ENCODE assay signal across 14 cellular contexts in genomic region chr12:121949643-121950397, GRCh38. TPM values are rescaled to one million over a fixed set of nuclear protein-coding genes. Genes with fewer than 3 reads are reported as not detected.
DNase-seq lines count a peak whose midpoint lies in the region; ATAC-seq and TF ChIP-seq lines count a peak whose summit lies in the region.
"Had no signal": no experiment of that assay in that cellular context is flagged by ENCODE, and none has a peak within 500 bp of the region (broad histone marks: within the 10 kb centered on the region; RNA-seq: fewer than 3 reads in every experiment).

No MANE protein-coding gene starts in this region.

- peaks cover 26% of the 10 kb centered on the region for H3K36me3 Mint-ChIP-seq in HFFc6 (ENCODE audit: low read depth)
- H3K36me3 Mint-ChIP-seq in effector memory CD8-positive, alpha-beta T cell (ENCODE audit: insufficient read depth) = no peaks in the 10 kb centered on the region
- H3K36me3 Mint-ChIP-seq: memory B cell had no signal

- no peak for TF ChIP-seq CTCF in HFFc6 (IDR thresholded peaks at IDR 0.05)
- no peak for TF ChIP-seq CTCF in SK-N-SH (IDR thresholded peaks at IDR 0.05)

- H3K4me1 Mint-ChIP-seq in HFFc6 (ENCODE audit: low read depth) = peaks cover 10% of the 10 kb centered on the region
- H3K4me1 Mint-ChIP-seq in effector memory CD8-positive, alpha-beta T cell (ENCODE audit: low read depth in 2 of 2) = no peaks in the 10 kb centered on the region
- H3K4me1 Mint-ChIP-seq: memory B cell had no signal

- no peaks in the 10 kb centered on the region for H3K4me1 ChIP-seq in SK-N-SH (ENCODE audit: control insufficient read depth in 1 of 2, insufficient read depth in 2 of 2, low read depth in 1 of 2, low read length in 1 of 2)

- TF ChIP-seq EP300 in SK-N-SH (IDR thresholded peaks at IDR 0.05; ENCODE audit: borderline replicate concordance in 1 of 2, low read depth in 1 of 2, low read length in 1 of 2) = no peak; a peak in 1 of 4 replicates

- H3K27ac Mint-ChIP-seq in HFFc6 = peak overlapping the region; percentile 82
- no peak overlapping the region for H3K27ac Mint-ChIP-seq in effector memory CD8-positive, alpha-beta T cell
- H3K27ac Mint-ChIP-seq: memory B cell had no signal

- peak overlapping the region in 1 of 2 experiments; percentile 65; a peak in 2 of 4 replicates for H3K27ac ChIP-seq in SK-N-SH (ENCODE audit: low read depth in 2 of 2, low read length in 1 of 2)

- no peak overlapping the region for H3K4me2 ChIP-seq in SK-N-SH

- DNase-seq in HFFc6 (peak; percentile 62), SK-N-SH (no peak), fibroblast of gingiva (ENCODE audit: low read depth) (peak; percentile 71), skeletal muscle cell (ENCODE audit: low read depth) (peak; percentile 78), DMS 273 treated with DMSO at 0.1 percent for 48 hours (lab: John Stamatoyannopoulos, UW) (no peak)
- DNase-seq in effector memory CD8-positive, alpha-beta T cell = no peak
- DNase-seq: activated CD4-positive, alpha-beta T cell treated with anti-CD3 and anti-CD28 coated beads for 48 hours; activated naive CD4-positive, alpha-beta T cell; cortex of kidney; NCI-H510A; substantia nigra had no signal

- 44% methylated on average over 4 of the region's 4 CpGs for WGBS in SK-N-SH (ENCODE audit: low lambda C conversion rate)

- peak overlapping the region; percentile 4; the same call in 1 of the 2 replicates for H3K9ac ChIP-seq in SK-N-SH

- H3K27me3 ChIP-seq in SK-N-SH (ENCODE audit: insufficient read depth) = no peaks in the 10 kb centered on the region

- H4K20me1 ChIP-seq in SK-N-SH (ENCODE audit: insufficient read depth) = no peaks in the 10 kb centered on the region

- H3K27me3 Mint-ChIP-seq in HFFc6 (ENCODE audit: insufficient read depth) = no peaks in the 10 kb centered on the region
- H3K27me3 Mint-ChIP-seq in effector memory CD8-positive, alpha-beta T cell = no peaks in the 10 kb centered on the region

- no peaks in the 10 kb centered on the region; the same call in 1 of the 2 replicates for H3K79me2 ChIP-seq in SK-N-SH (ENCODE audit: insufficient read depth)

- no peak for ATAC-seq in GM19035 (IDR thresholded peaks at IDR 0.05; ENCODE audit: unreplicated experiment)
- no peak for ATAC-seq in GM18519 (IDR thresholded peaks at IDR 0.05; ENCODE audit: low FRiP score, unreplicated experiment)
- ATAC-seq in effector memory CD8-positive, alpha-beta T cell (replicated peaks) = no peak

- POLR2A ChIA-PET in SK-N-SH (lab: Yijun Ruan, JAX) = no interaction called here

- no peak overlapping the region for H3K4me3 ChIP-seq in SK-N-SH (ENCODE audit: low read depth in 2 of 2, low read length in 1 of 2)
- no peak overlapping the region for H3K4me3 ChIP-seq in skeletal muscle cell (ENCODE audit: low read depth, low read length)

- no peak for TF ChIP-seq RAD21 in SK-N-SH (IDR thresholded peaks at IDR 0.05; ENCODE audit: low read length)

- CTCF ChIA-PET in SK-N-SH (lab: Yijun Ruan, JAX) = interaction anchor here (0.6 to 2.3 kb wide), 3 partner anchors 15 to 156 kb away, joined by 3 to 5 read pairs (median 3); partner anchors contain the start of gene RHOF

- H2AFZ ChIP-seq in SK-N-SH (ENCODE audit: low read depth) = no peak overlapping the region

- H3K9me2 ChIP-seq in SK-N-SH = no peaks in the 10 kb centered on the region

- peaks cover 29% of the 10 kb centered on the region for H3F3A ChIP-seq in SK-N-SH (replicated peaks; ENCODE audit: insufficient read depth)

- H3K9me3 ChIP-seq in SK-N-SH = 0 out of 2 replicates have a peak, but pooled peaks cover 6% of the 10 kb centered on the region

- H3K4me3 Mint-ChIP-seq in HFFc6 = peak overlapping the region; percentile 53; the same call in 1 of the 2 replicates
- no peak overlapping the region for H3K4me3 Mint-ChIP-seq in effector memory CD8-positive, alpha-beta T cell
- H3K4me3 Mint-ChIP-seq: memory B cell had no signal

- H3K36me3 ChIP-seq in SK-N-SH (replicated peaks in 1 of 2; ENCODE audit: control insufficient read depth in 1 of 2, insufficient read depth in 2 of 2, low read length in 1 of 2) = peaks cover 0 to 34% of the 10 kb centered on the region in 2 experiments

- H3K9me3 Mint-ChIP-seq in HFFc6 = no peaks in the 10 kb centered on the region
- no peaks in the 10 kb centered on the region for H3K9me3 Mint-ChIP-seq in effector memory CD8-positive, alpha-beta T cell
- H3K9me3 Mint-ChIP-seq: memory B cell had no signal

TF ChIP-seq in SK-N-SH, 30 proteins besides CTCF, POLR2A, EP300 and RAD21:
- TF ChIP-seq FOXJ3 (CRISPR knock-in tag; IDR thresholded peaks at IDR 0.05) (no peak), MAX (IDR thresholded peaks at IDR 0.05; ENCODE audit: low read depth) (no peak; the same call in 1 of the 2 replicates), JUND (IDR thresholded peaks at IDR 0.05) (peak; percentile 40), MEF2A (IDR thresholded peaks at IDR 0.05; ENCODE audit: borderline replicate concordance, low read depth) (no peak), USF1 (IDR thresholded peaks at IDR 0.05; ENCODE audit: borderline replicate concordance, low read depth) (peak; percentile 84), POLR2AphosphoS5 (IDR thresholded peaks at IDR 0.05; ENCODE audit: low read depth, low read length) (0 out of 2 replicates have a peak, but pooled peaks have one; percentile 13), FOSL2 (IDR thresholded peaks at IDR 0.05; ENCODE audit: borderline replicate concordance, low read depth) (no peak), NRF1 (IDR thresholded peaks at IDR 0.05; ENCODE audit: low read depth, low read length) (no peak), GABPA (IDR thresholded peaks at IDR 0.05; ENCODE audit: low read depth) (no peak), GATA2 (CRISPR knock-in tag; IDR thresholded peaks at IDR 0.05) (no peak), YY1 (IDR thresholded peaks at IDR 0.05; ENCODE audit: low read depth) (no peak), EZH2phosphoT487 (IDR thresholded peaks at IDR 0.05; ENCODE audit: borderline replicate concordance, low read depth) (no peak), TAF1 (IDR thresholded peaks at IDR 0.05; ENCODE audit: borderline replicate concordance, low read depth, low read length) (no peak), TEAD4 (IDR thresholded peaks at IDR 0.05; ENCODE audit: borderline replicate concordance, insufficient read depth) (no peak; the same call in 1 of the 2 replicates), MXI1 (IDR thresholded peaks at IDR 0.05; ENCODE audit: low read depth, low read length) (no peak), TCF12 (IDR thresholded peaks at IDR 0.05) (peak; percentile 53)

RNA-seq across cellular contexts. Expression of gene CFAP251, which starts 31.4 kb away (rescaled TPM):
- 1 to 10 TPM in 5 of 6 experiments, under 1 TPM in 1; 0.66 to 4.2 (median 3.3) TPM for total RNA-seq in HFFc6 (2021; fragmentation: NEBNext Ultra II Directional; extraction: Animal tissue kit (Norgen Biotek cat#: 25700))
- polyA plus RNA-seq in SK-N-SH (2012; rRNA removed) = 5.7 and 8.0 TPM in 2 replicates
- polyA plus RNA-seq in SK-N-SH (2012; cell fraction: cytosol; rRNA removed) = 5.4 and 6.0 TPM in 2 replicates
- polyA plus RNA-seq in SK-N-SH (2012; cell fraction: nucleus; rRNA removed) = 10.7 and 15.5 TPM in 2 replicates

Comparison
In these comparisons a context has a peak if more than half of its experiments do, and no peak if none do; other contexts are left out.
1. DNase-seq: peak in HFFc6 (single experiment), fibroblast of gingiva (single experiment) and skeletal muscle cell (single experiment); none in SK-N-SH (single experiment), effector memory CD8-positive, alpha-beta T cell (0 of 3) and DMS 273 treated with DMSO at 0.1 percent for 48 hours (single experiment).